Comparison of ENCODE assay signal across 1 cellular context in genomic region chr4:78608684-78609083, GRCh38.
TF ChIP-seq lines count a peak whose summit lies in the region.

No MANE protein-coding gene starts in this region.

TF ChIP-seq in K562, 482 proteins besides CTCF, POLR2A, EP300 and RAD21 (continued from another document):
- TF ChIP-seq BCLAF1 (IDR thresholded peaks at IDR 0.05; ENCODE audit: borderline replicate concordance in 1 of 2, control insufficient read depth in 1 of 2, low read depth in 2 of 2, low read length in 1 of 2) (no peak), RREB1 (CRISPR knock-in tag; IDR thresholded peaks at IDR 0.05) (no peak), JUN (IDR thresholded peaks at IDR 0.05; ENCODE audit: borderline replicate concordance, low read depth, low read length) (no peak), JUN (CRISPR knock-in tag; IDR thresholded peaks at IDR 0.05; ENCODE audit: borderline replicate concordance) (no peak), BRD9 (IDR thresholded peaks at IDR 0.05; ENCODE audit: low read depth, partially characterized antibody) (no peak), ZNF592 (IDR thresholded peaks at IDR 0.05) (0 out of 2 replicates have a peak, but pooled peaks have one; percentile 2), ARHGAP35 (IDR thresholded peaks at IDR 0.05; ENCODE audit: partially characterized antibody) (no peak), SFPQ (IDR thresholded peaks at IDR 0.05; ENCODE audit: low read depth, low read length) (no peak), ZNF175 (CRISPR knock-in tag; IDR thresholded peaks at IDR 0.05; ENCODE audit: low read depth) (0 out of 2 replicates have a peak, but pooled peaks have one; percentile 53), TOE1 (IDR thresholded peaks at IDR 0.05; ENCODE audit: borderline replicate concordance) (no peak), TOE1 (CRISPR knock-in tag; IDR thresholded peaks at IDR 0.05; ENCODE audit: borderline replicate concordance, low read depth) (no peak), NEUROD1 (IDR thresholded peaks at IDR 0.05; ENCODE audit: borderline replicate concordance, low read depth, low read length, partially characterized antibody) (no peak), CBX5 (IDR thresholded peaks at IDR 0.05; ENCODE audit: borderline replicate concordance, low read depth) (no peak), DPF2 (IDR thresholded peaks at IDR 0.05) (no peak), HDAC6 (IDR thresholded peaks at IDR 0.05; ENCODE audit: low read depth, low read length) (no peak), FOXK1 (CRISPR knock-in tag; IDR thresholded peaks at IDR 0.05; ENCODE audit: borderline replicate concordance) (no peak), SRSF7 (optimal IDR thresholded peaks at IDR 0.05; ENCODE audit: low read depth, low read length) (no peak), ZNF584 (CRISPR knock-in tag; IDR thresholded peaks at IDR 0.05; ENCODE audit: low read depth) (no peak), PPARD (CRISPR knock-in tag; IDR thresholded peaks at IDR 0.05) (no peak), MBD1 (CRISPR knock-in tag; IDR thresholded peaks at IDR 0.05) (no peak), MCM3 (IDR thresholded peaks at IDR 0.05) (no peak), MAFF (IDR thresholded peaks at IDR 0.05; ENCODE audit: low read length) (no peak), TEAD4 (IDR thresholded peaks at IDR 0.05; ENCODE audit: low read length) (no peak), TEAD4 (CRISPR knock-in tag; IDR thresholded peaks at IDR 0.05; ENCODE audit: borderline replicate concordance) (no peak), CREM (IDR thresholded peaks at IDR 0.05; ENCODE audit: low read depth) (no peak), TAF15 (IDR thresholded peaks at IDR 0.05; ENCODE audit: low read depth, low read length) (no peak), HCFC1 (IDR thresholded peaks at IDR 0.05; ENCODE audit: low read depth, low read length) (no peak), MEIS2 (IDR thresholded peaks at IDR 0.05; ENCODE audit: partially characterized antibody) (no peak)
